ENCODE assay signal across 1 cellular context in the genomic region with DNA sequence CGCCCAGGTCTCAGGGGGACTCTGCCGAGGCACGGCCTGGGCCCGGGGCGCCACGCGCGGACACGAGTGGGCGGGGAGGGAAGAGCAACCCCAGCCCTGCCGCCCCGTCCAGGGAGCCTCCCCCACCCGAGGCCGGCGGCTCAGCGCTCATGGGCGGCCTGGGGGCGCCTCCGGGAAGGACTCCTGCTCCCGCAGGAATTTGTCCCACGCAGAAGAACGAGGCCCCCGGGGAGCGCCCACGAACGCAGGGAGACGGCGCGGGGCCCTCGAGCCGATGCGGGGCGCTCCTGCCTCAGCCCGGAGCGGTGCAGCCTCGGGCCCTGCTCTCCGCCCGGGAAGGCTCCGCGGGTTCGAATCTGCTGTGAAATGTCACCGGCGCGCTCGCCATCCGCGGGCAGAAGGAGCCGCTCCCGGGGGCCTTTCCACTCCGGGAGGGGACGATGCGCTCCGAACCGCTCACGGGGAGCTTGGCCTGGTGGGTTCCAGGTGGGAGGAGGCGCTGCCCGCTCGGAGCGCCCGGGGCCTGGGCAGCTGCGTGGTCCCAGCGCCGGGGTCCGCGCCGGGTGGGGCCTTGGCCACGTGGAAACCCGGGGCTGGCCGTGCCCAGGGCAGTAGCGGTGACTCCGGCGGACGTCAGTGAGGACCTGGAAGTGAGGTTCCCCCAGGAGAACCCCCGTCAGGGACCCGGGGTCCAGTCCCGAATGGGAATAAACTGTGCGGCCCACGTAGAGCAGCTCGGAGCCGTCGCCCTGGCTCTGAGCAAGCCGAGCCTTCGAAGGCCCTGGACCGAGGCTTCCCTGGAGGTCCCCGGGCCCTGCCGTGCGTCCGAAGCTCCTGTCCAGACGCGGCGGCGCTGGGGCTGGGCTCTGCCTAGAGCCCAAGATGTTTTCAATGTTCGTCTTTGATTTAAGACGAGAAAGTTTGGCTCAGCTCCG.
TF ChIP-seq lines count a peak whose summit lies in the region.

No MANE protein-coding gene starts in this region.

TF ChIP-seq in WTC11, 78 proteins besides CTCF, POLR2A, EP300 and RAD21:
- TF ChIP-seq EMX1 (CRISPR knock-in tag; IDR thresholded peaks at IDR 0.05) (no peak), GRHL2 (CRISPR knock-in tag; IDR thresholded peaks at IDR 0.05; ENCODE audit: insufficient replicate concordance, severe bottlenecking) (no peak), STAT6 (CRISPR knock-in tag; conservative IDR thresholded peaks at IDR 0.05; ENCODE audit: low read depth) (no peak), FOXP1 (CRISPR knock-in tag; IDR thresholded peaks at IDR 0.05; ENCODE audit: borderline replicate concordance) (no peak), ZNF232 (CRISPR knock-in tag; IDR thresholded peaks at IDR 0.05) (no peak), ELF4 (CRISPR knock-in tag; IDR thresholded peaks at IDR 0.05; ENCODE audit: low read depth) (no peak), SMAD4 (CRISPR knock-in tag; IDR thresholded peaks at IDR 0.05) (no peak), GTF2I (CRISPR knock-in tag; conservative IDR thresholded peaks at IDR 0.05) (no peak), MYBL2 (CRISPR knock-in tag; IDR thresholded peaks at IDR 0.05) (no peak), ZNF423 (CRISPR knock-in tag; IDR thresholded peaks at IDR 0.05) (no peak), IRF1 (CRISPR knock-in tag; IDR thresholded peaks at IDR 0.05) (no peak), ZSCAN18 (CRISPR knock-in tag; IDR thresholded peaks at IDR 0.05) (no peak), ZNF416 (CRISPR knock-in tag; IDR thresholded peaks at IDR 0.05) (no peak), KAT7 (CRISPR knock-in tag; IDR thresholded peaks at IDR 0.05; ENCODE audit: borderline replicate concordance) (no peak), PRRX2 (CRISPR knock-in tag; IDR thresholded peaks at IDR 0.05) (no peak), ZNF532 (CRISPR knock-in tag; IDR thresholded peaks at IDR 0.05; ENCODE audit: borderline replicate concordance) (no peak), SOX15 (CRISPR knock-in tag; IDR thresholded peaks at IDR 0.05) (no peak)
- TF ChIP-seq, protein P1, sequence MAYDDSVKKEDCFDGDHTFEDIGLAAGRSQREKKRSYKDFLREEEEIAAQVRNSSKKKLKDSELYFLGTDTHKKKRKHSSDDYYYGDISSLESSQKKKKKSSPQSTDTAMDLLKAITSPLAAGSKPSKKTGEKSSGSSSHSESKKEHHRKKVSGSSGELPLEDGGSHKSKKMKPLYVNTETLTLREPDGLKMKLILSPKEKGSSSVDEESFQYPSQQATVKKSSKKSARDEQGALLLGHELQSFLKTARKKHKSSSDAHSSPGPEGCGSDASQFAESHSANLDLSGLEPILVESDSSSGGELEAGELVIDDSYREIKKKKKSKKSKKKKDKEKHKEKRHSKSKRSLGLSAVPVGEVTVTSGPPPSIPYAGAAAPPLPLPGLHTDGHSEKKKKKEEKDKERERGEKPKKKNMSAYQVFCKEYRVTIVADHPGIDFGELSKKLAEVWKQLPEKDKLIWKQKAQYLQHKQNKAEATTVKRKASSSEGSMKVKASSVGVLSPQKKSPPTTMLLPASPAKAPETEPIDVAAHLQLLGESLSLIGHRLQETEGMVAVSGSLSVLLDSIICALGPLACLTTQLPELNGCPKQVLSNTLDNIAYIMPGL (CRISPR knock-in tag; IDR thresholded peaks at IDR 0.05), result no peak
- TF ChIP-seq, protein P2, sequence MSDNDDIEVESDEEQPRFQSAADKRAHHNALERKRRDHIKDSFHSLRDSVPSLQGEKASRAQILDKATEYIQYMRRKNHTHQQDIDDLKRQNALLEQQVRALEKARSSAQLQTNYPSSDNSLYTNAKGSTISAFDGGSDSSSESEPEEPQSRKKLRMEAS (CRISPR knock-in tag; IDR thresholded peaks at IDR 0.05), result no peak
- TF ChIP-seq, protein P3, sequence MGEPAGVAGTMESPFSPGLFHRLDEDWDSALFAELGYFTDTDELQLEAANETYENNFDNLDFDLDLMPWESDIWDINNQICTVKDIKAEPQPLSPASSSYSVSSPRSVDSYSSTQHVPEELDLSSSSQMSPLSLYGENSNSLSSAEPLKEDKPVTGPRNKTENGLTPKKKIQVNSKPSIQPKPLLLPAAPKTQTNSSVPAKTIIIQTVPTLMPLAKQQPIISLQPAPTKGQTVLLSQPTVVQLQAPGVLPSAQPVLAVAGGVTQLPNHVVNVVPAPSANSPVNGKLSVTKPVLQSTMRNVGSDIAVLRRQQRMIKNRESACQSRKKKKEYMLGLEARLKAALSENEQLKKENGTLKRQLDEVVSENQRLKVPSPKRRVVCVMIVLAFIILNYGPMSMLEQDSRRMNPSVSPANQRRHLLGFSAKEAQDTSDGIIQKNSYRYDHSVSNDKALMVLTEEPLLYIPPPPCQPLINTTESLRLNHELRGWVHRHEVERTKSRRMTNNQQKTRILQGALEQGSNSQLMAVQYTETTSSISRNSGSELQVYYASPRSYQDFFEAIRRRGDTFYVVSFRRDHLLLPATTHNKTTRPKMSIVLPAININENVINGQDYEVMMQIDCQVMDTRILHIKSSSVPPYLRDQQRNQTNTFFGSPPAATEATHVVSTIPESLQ (CRISPR knock-in tag; IDR thresholded peaks at IDR 0.05), result no peak
